In the genomic region with DNA sequence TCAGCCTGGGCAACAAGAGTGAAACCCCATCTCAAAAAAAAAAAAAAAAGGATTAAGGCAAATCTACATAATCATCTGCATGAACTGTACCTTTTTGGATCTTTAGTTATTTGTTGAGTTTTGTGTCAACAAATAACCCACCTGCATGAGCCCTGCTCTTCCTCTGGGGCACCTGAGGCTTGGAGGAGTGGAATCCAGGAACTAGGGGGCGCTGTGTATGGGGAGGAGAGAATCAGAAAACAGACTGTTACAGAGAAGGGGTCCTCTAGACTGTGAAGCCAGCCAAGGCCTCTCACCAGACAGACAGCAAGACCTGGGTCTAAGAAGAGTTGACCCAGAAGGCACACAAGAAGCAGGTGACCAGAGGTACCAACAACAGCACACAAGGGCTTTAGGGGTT, we compare ENCODE assay signal across 18 cellular contexts.
DNase-seq lines count a peak whose midpoint lies in the region; ATAC-seq and TF ChIP-seq lines count a peak whose summit lies in the region.
"Had no signal": no experiment of that assay in that cellular context is flagged by ENCODE, and none has a peak within 500 bp of the region (broad histone marks: within the 10 kb centered on the region; RNA-seq: fewer than 3 reads in every experiment).

No MANE protein-coding gene starts in this region.

- no peaks in the 10 kb centered on the region for H3K36me3 Mint-ChIP-seq in HFFc6 (ENCODE audit: low read depth)
- H3K36me3 Mint-ChIP-seq: natural killer cell had no signal

- H3K27me3 Mint-ChIP-seq in HFFc6 (ENCODE audit: insufficient read depth) = peaks cover 18% of the 10 kb centered on the region
- H3K27me3 Mint-ChIP-seq: central memory CD8-positive, alpha-beta T cell had no signal

- H3K4me3 ChIP-seq in DOHH2 (ENCODE audit: low read length) = no peak overlapping the region
- H3K4me3 ChIP-seq in WERI-Rb-1 (ENCODE audit: low read depth, low read length) = no peak overlapping the region
- H3K4me3 ChIP-seq: BLaER1 treated with 17β-estradiol and CSF1 and Interleukin-3, amounts not matched to agents 10 nM and 100 nM; gastrocnemius medialis; upper lobe of left lung had no signal

- no peaks in the 10 kb centered on the region for H3K9me2 ChIP-seq in DOHH2 (replicated peaks; ENCODE audit: control insufficient read depth, low read length)

- H3K27me3 ChIP-seq in DOHH2 (ENCODE audit: control insufficient read depth, low read length) (no peaks in the 10 kb centered on the region), WERI-Rb-1 (ENCODE audit: insufficient read depth, low read depth, severe bottlenecking) (no peaks in the 10 kb centered on the region)
- H3K27me3 ChIP-seq: BLaER1 treated with 17β-estradiol and CSF1 and Interleukin-3, amounts not matched to agents 10 nM and 100 nM; gastrocnemius medialis; upper lobe of left lung had no signal

- no peaks in the 10 kb centered on the region for H3K79me2 ChIP-seq in DOHH2 (ENCODE audit: control insufficient read depth, low read length)

- H3K9me3 ChIP-seq in DOHH2 (ENCODE audit: control insufficient read depth, insufficient read depth, low read length) = no peaks in the 10 kb centered on the region
- H3K9me3 ChIP-seq in WERI-Rb-1 (ENCODE audit: severe bottlenecking) = no peaks in the 10 kb centered on the region
- H3K9me3 ChIP-seq: gastrocnemius medialis, upper lobe of left lung had no signal

- H3K9me3 Mint-ChIP-seq in HFFc6 = no peaks in the 10 kb centered on the region
- H3K9me3 Mint-ChIP-seq: natural killer cell had no signal

- H4K20me1 ChIP-seq in DOHH2 (ENCODE audit: control insufficient read depth, insufficient read depth, low read depth, low read length) = no peaks in the 10 kb centered on the region
- H4K20me1 ChIP-seq: BLaER1 treated with 17β-estradiol and CSF1 and Interleukin-3, amounts not matched to agents 10 nM and 100 nM had no signal

- H3K4me1 ChIP-seq in DOHH2 (ENCODE audit: control insufficient read depth, low read length) = no peaks in the 10 kb centered on the region
- H3K4me1 ChIP-seq: gastrocnemius medialis, upper lobe of left lung had no signal

- no peak overlapping the region for H3K4me2 ChIP-seq in DOHH2 (ENCODE audit: low read length)

- peaks cover 6% of the 10 kb centered on the region; the same call in 1 of the 2 replicates for H3K4me1 Mint-ChIP-seq in HFFc6 (ENCODE audit: low read depth)
- H3K4me1 Mint-ChIP-seq: activated T-helper 17 cell treated with anti-CD3 and anti-CD28 coated beads, Interleukin-2, amount 50 U/mL, for 72 hours; central memory CD8-positive, alpha-beta T cell; natural killer cell had no signal

- ATAC-seq in HG03045 (IDR thresholded peaks at IDR 0.05; ENCODE audit: unreplicated experiment) = no peak
- ATAC-seq in HG02884 (IDR thresholded peaks at IDR 0.05; ENCODE audit: unreplicated experiment) = no peak
- ATAC-seq in HG03520 (IDR thresholded peaks at IDR 0.05; ENCODE audit: unreplicated experiment) = no peak
- ATAC-seq: activated T-helper 17 cell treated with anti-CD3 and anti-CD28 coated beads, Interleukin-2, amount 50 U/mL, for 72 hours; gastrocnemius medialis; natural killer cell had no signal

- H3K27ac Mint-ChIP-seq in HFFc6 = no peak overlapping the region
- H3K27ac Mint-ChIP-seq: activated T-helper 17 cell treated with anti-CD3 and anti-CD28 coated beads, Interleukin-2, amount 50 U/mL, for 72 hours; natural killer cell had no signal

- peak; percentile 39 for TF ChIP-seq CTCF in DOHH2 (IDR thresholded peaks at IDR 0.05; ENCODE audit: low read depth, low read length, poor library complexity, severe bottlenecking)
- TF ChIP-seq CTCF in HFFc6 (IDR thresholded peaks at IDR 0.05) = peak; percentile 41; the same call in 1 of the 2 replicates
- peak; percentile 23; the same call in 1 of the 2 replicates for TF ChIP-seq CTCF in WERI-Rb-1 (IDR thresholded peaks at IDR 0.05; ENCODE audit: low read depth, low read length)

- no peaks in the 10 kb centered on the region for H3K36me3 ChIP-seq in DOHH2 (ENCODE audit: control insufficient read depth, low read length)
- H3K36me3 ChIP-seq in WERI-Rb-1 = no peaks in the 10 kb centered on the region
- H3K36me3 ChIP-seq: BLaER1 treated with 17β-estradiol and CSF1 and Interleukin-3, amounts not matched to agents 10 nM and 100 nM; gastrocnemius medialis; upper lobe of left lung had no signal

- no peak overlapping the region for H3K4me3 Mint-ChIP-seq in HFFc6
- H3K4me3 Mint-ChIP-seq: activated T-helper 17 cell treated with anti-CD3 and anti-CD28 coated beads, Interleukin-2, amount 50 U/mL, for 72 hours; central memory CD8-positive, alpha-beta T cell; natural killer cell had no signal

- DNase-seq in HFFc6 (no peak), WERI-Rb-1 (peak; percentile 7), iPS DF 4.7 (ENCODE audit: extremely low read depth, low spot score) (peak; percentile 64), globus pallidus (ENCODE audit: low spot score) (no peak)
- DNase-seq: activated CD8-positive, alpha-beta memory T cell treated with anti-CD3 and anti-CD28 coated beads for 24 hours; DMS79 treated with DMSO at 0.1 percent for 48 hours; gastrocnemius medialis; natural killer cell; NCI-H524; stimulated activated naive CD4-positive, alpha-beta T cell; upper lobe of left lung had no signal

- H3F3A ChIP-seq in DOHH2 (ENCODE audit: control insufficient read depth, insufficient read depth) = no peaks in the 10 kb centered on the region

- H3K27ac ChIP-seq in DOHH2 (ENCODE audit: low read depth, low read length) (no peak overlapping the region), WERI-Rb-1 (no peak overlapping the region)
- H3K27ac ChIP-seq: BLaER1 treated with 17β-estradiol and CSF1 and Interleukin-3, amounts not matched to agents 10 nM and 100 nM; gastrocnemius medialis; upper lobe of left lung had no signal

Comparison
In these comparisons a context has a peak if more than half of its experiments do, and no peak if none do; other contexts are left out.
1. DNase-seq: peak in WERI-Rb-1 (single experiment) and iPS DF 4.7 (single experiment); none in HFFc6 (single experiment) and globus pallidus (single experiment).
2. Peak in every context shown above with its lines, with median percentiles within 50 percentile points of each other: CTCF ChIP-seq.